Comparison of ENCODE assay signal across 27 cellular contexts in genomic region chr22:30188911-30189310, GRCh38. TPM values are rescaled to one million over a fixed set of nuclear protein-coding genes. Genes with fewer than 3 reads are reported as not detected.
DNase-seq lines count a peak whose midpoint lies in the region; ATAC-seq, FAIRE-seq and TF ChIP-seq lines count a peak whose summit lies in the region.
"Had no signal": no experiment of that assay in that cellular context is flagged by ENCODE, and none has a peak within 500 bp of the region (broad histone marks: within the 10 kb centered on the region; RNA-seq: fewer than 3 reads in every experiment).

No MANE protein-coding gene starts in this region.

- H3K4me1 Mint-ChIP-seq in stimulated activated naive CD8-positive, alpha-beta T cell treated with anti-CD3 and anti-CD28 coated beads, Interleukin-15, Interleukin-2, amounts not matched to agents 100 ng/mL and 50 ng/mL, for 24 hours (ENCODE audit: low read depth), result peaks cover 93% of the 10 kb centered on the region
- H3K4me1 Mint-ChIP-seq in T-helper 17 cell (peaks cover 54% of the 10 kb centered on the region), astrocyte (ENCODE audit: low read depth, unreplicated experiment) (peaks cover 58% of the 10 kb centered on the region), endodermal cell (peaks cover 14% of the 10 kb centered on the region)
- H3K4me1 Mint-ChIP-seq in stimulated activated naive CD8-positive, alpha-beta T cell treated with anti-CD3 and anti-CD28 coated beads, Interleukin-15, amount 100 ng/mL, for 72 hours, result peaks cover 95% of the 10 kb centered on the region
- H3K4me1 Mint-ChIP-seq: neural crest cell had no signal

- H3K4me1 ChIP-seq in astrocyte (ENCODE audit: insufficient read depth, low read length) (peaks cover 15% of the 10 kb centered on the region), endodermal cell (ENCODE audit: control insufficient read depth, insufficient read depth, low read length) (peaks cover 1% of the 10 kb centered on the region)
- H3K4me1 ChIP-seq: HAP-1 had no signal

- no peak overlapping the region for H3K27ac ChIP-seq in astrocyte (ENCODE audit: low read depth, low read length)
- no peak overlapping the region for H3K27ac ChIP-seq in endodermal cell (ENCODE audit: low read depth, low read length)
- H3K27ac ChIP-seq: cardiac muscle cell, esophagus muscularis mucosa had no signal

- ATAC-seq in stimulated activated naive CD8-positive, alpha-beta T cell treated with anti-CD3 and anti-CD28 coated beads, Interleukin-15, Interleukin-2, amounts not matched to agents 100 U/mL and 50 U/mL, for 24 hours, result no peak
- ATAC-seq in T-helper 17 cell (no peak), HG02759 (IDR thresholded peaks at IDR 0.05; ENCODE audit: unreplicated experiment) (no peak)
- ATAC-seq in stimulated activated naive CD8-positive, alpha-beta T cell treated with anti-CD3 and anti-CD28 coated beads, Interleukin-15, amount 100 ng/mL, for 72 hours, result no peak
- ATAC-seq: GM12878, left colon, sciatic nerve, T-cell had no signal

- H3K9me3 ChIP-seq in T-helper 17 cell (ENCODE audit: control insufficient read depth, low read length, poor library complexity, severe bottlenecking) (no peaks in the 10 kb centered on the region), astrocyte (ENCODE audit: insufficient read depth, low read depth, low read length) (no peaks in the 10 kb centered on the region), endodermal cell (ENCODE audit: control insufficient read depth, low read length) (no peaks in the 10 kb centered on the region)
- H3K9me3 ChIP-seq: esophagus muscularis mucosa, HAP-1 had no signal

- peak overlapping the region; percentile 74 for H3K27ac Mint-ChIP-seq in stimulated activated naive CD8-positive, alpha-beta T cell treated with anti-CD3 and anti-CD28 coated beads, Interleukin-15, Interleukin-2, amounts not matched to agents 100 ng/mL and 50 ng/mL, for 24 hours
- H3K27ac Mint-ChIP-seq in T-helper 17 cell, result peak overlapping the region; percentile 63
- peak overlapping the region; percentile 80 for H3K27ac Mint-ChIP-seq in astrocyte (ENCODE audit: unreplicated experiment)
- peak overlapping the region; percentile 61 to 93 for H3K27ac Mint-ChIP-seq in stimulated activated naive CD8-positive, alpha-beta T cell treated with anti-CD3 and anti-CD28 coated beads, Interleukin-15, amount 100 ng/mL, for 72 hours
- H3K27ac Mint-ChIP-seq in endodermal cell, result no peak overlapping the region

- no peak overlapping the region for H3K9ac ChIP-seq in astrocyte (ENCODE audit: low read length)
- no peak overlapping the region for H3K9ac ChIP-seq in endodermal cell (ENCODE audit: extremely low read depth, low read length, poor library complexity, severe bottlenecking)

- H3K27me3 ChIP-seq in astrocyte (ENCODE audit: insufficient read depth, low read length) (no peaks in the 10 kb centered on the region), endodermal cell (ENCODE audit: control insufficient read depth, insufficient read depth, low read length, poor library complexity, severe bottlenecking) (peaks cover 8% of the 10 kb centered on the region)
- H3K27me3 ChIP-seq: esophagus muscularis mucosa had no signal

- no peaks in the 10 kb centered on the region for H3K36me3 Mint-ChIP-seq in stimulated activated naive CD8-positive, alpha-beta T cell treated with anti-CD3 and anti-CD28 coated beads, Interleukin-15, Interleukin-2, amounts not matched to agents 100 ng/mL and 50 ng/mL, for 24 hours (ENCODE audit: low read depth)
- H3K36me3 Mint-ChIP-seq in T-helper 17 cell (ENCODE audit: low read depth) (peaks cover 2% of the 10 kb centered on the region), astrocyte (ENCODE audit: low read depth, unreplicated experiment) (no peaks in the 10 kb centered on the region), endodermal cell (ENCODE audit: low read depth) (no peaks in the 10 kb centered on the region)
- H3K36me3 Mint-ChIP-seq: T-cell had no signal

- no peak for DNase-seq in stimulated activated naive CD8-positive, alpha-beta T cell treated with anti-CD3 and anti-CD28 coated beads, Interleukin-15, Interleukin-2, amounts not matched to agents 100 U/mL and 50 U/mL, for 24 hours
- DNase-seq in T-helper 17 cell (no peak), astrocyte (ENCODE audit: low read depth) (no peak), glomerular visceral epithelial cell (ENCODE audit: extremely low spot score) (no peak), endodermal cell (no peak)
- DNase-seq in stimulated activated naive CD8-positive, alpha-beta T cell treated with anti-CD3 and anti-CD28 coated beads, Interleukin-15, amount 100 ng/mL, for 72 hours, result no peak
- DNase-seq: activated CD4-positive, alpha-beta T cell treated with anti-CD3 and anti-CD28 coated beads for 4 hours; activated CD8-positive, alpha-beta memory T cell treated with anti-CD3 and anti-CD28 coated beads, Interleukin-2, amount 50 U/mL, for 48 hours; activated effector memory CD4-positive, alpha-beta T cell treated with anti-CD3 and anti-CD28 coated beads, Interleukin-2, amount 50 U/mL, for 16 hours; Karpas-422; left colon; NCI-H1436 treated with DMSO at 0.1 percent for 48 hours; NCI-H2107; NCI-H774; RPMI8226; stimulated activated naive CD4-positive, alpha-beta T cell treated with Interleukin-2 at 50 U/mL for 16 hours; T-cell had no signal

- H3K4me3 Mint-ChIP-seq in stimulated activated naive CD8-positive, alpha-beta T cell treated with anti-CD3 and anti-CD28 coated beads, Interleukin-15, Interleukin-2, amounts not matched to agents 100 ng/mL and 50 ng/mL, for 24 hours, result no peak overlapping the region
- H3K4me3 Mint-ChIP-seq in T-helper 17 cell, result no peak overlapping the region
- H3K4me3 Mint-ChIP-seq in astrocyte (ENCODE audit: unreplicated experiment), result no peak overlapping the region
- H3K4me3 Mint-ChIP-seq in stimulated activated naive CD8-positive, alpha-beta T cell treated with anti-CD3 and anti-CD28 coated beads, Interleukin-15, amount 100 ng/mL, for 72 hours, result peak overlapping the region; percentile 27 to 40
- H3K4me3 Mint-ChIP-seq in endodermal cell, result no peak overlapping the region
- H3K4me3 Mint-ChIP-seq: CD14-positive monocyte, neural crest cell, T-cell had no signal

- FAIRE-seq in astrocyte (lab: Jason Lieb, UNC), result no peak
- FAIRE-seq: frontal cortex, GM12878 had no signal

- WGBS in endodermal cell (ENCODE audit: insufficient coverage in 1 of 2, insufficient read length in 1 of 2), 2 experiments, result 94% methylated on average over 2 of the region's 2 CpGs

- H3K79me2 ChIP-seq in astrocyte (ENCODE audit: insufficient read depth, low read length), result no peaks in the 10 kb centered on the region

- H3K4me2 ChIP-seq in astrocyte (ENCODE audit: low read length), result no peak overlapping the region

- no peaks in the 10 kb centered on the region for H4K20me1 ChIP-seq in astrocyte (ENCODE audit: insufficient read depth, low read length)

- peaks cover 5% of the 10 kb centered on the region for H3K9me3 Mint-ChIP-seq in stimulated activated naive CD8-positive, alpha-beta T cell treated with anti-CD3 and anti-CD28 coated beads, Interleukin-15, Interleukin-2, amounts not matched to agents 100 ng/mL and 50 ng/mL, for 24 hours
- H3K9me3 Mint-ChIP-seq in astrocyte (ENCODE audit: unreplicated experiment) (no peaks in the 10 kb centered on the region), endodermal cell (no peaks in the 10 kb centered on the region)
- H3K9me3 Mint-ChIP-seq in stimulated activated naive CD8-positive, alpha-beta T cell treated with anti-CD3 and anti-CD28 coated beads, Interleukin-15, amount 100 ng/mL, for 72 hours, result peaks cover 0 to 4% of the 10 kb centered on the region in 2 donors
- H3K9me3 Mint-ChIP-seq: CD14-positive monocyte, neural crest cell, T-cell had no signal

- no peaks in the 10 kb centered on the region for H3K36me3 ChIP-seq in astrocyte (ENCODE audit: insufficient read depth, low read length)
- H3K36me3 ChIP-seq in endodermal cell (ENCODE audit: control insufficient read depth, insufficient read depth, low read length), result no peaks in the 10 kb centered on the region
- H3K36me3 ChIP-seq: cardiac muscle cell, esophagus muscularis mucosa, HAP-1 had no signal

- no peaks in the 10 kb centered on the region for H3K27me3 Mint-ChIP-seq in stimulated activated naive CD8-positive, alpha-beta T cell treated with anti-CD3 and anti-CD28 coated beads, Interleukin-15, Interleukin-2, amounts not matched to agents 100 ng/mL and 50 ng/mL, for 24 hours
- H3K27me3 Mint-ChIP-seq in T-helper 17 cell (no peaks in the 10 kb centered on the region), astrocyte (ENCODE audit: low read depth, unreplicated experiment) (no peaks in the 10 kb centered on the region), endodermal cell (ENCODE audit: insufficient read depth) (peaks cover 2% of the 10 kb centered on the region)
- no peaks in the 10 kb centered on the region for H3K27me3 Mint-ChIP-seq in stimulated activated naive CD8-positive, alpha-beta T cell treated with anti-CD3 and anti-CD28 coated beads, Interleukin-15, amount 100 ng/mL, for 72 hours
- H3K27me3 Mint-ChIP-seq: T-cell had no signal

- TF ChIP-seq CTCF in astrocyte (IDR thresholded peaks at IDR 0.05; ENCODE audit: insufficient read depth, low read depth, low read length) (no peak), endodermal cell (conservative IDR thresholded peaks at IDR 0.05) (no peak)

- H3K4me3 ChIP-seq in astrocyte (ENCODE audit: insufficient read depth, low read depth, low read length), result no peak overlapping the region
- H3K4me3 ChIP-seq in endodermal cell (ENCODE audit: low read length), result no peak overlapping the region
- H3K4me3 ChIP-seq: cardiac muscle cell, esophagus muscularis mucosa, GM12878, HAP-1 had no signal

- no peak overlapping the region for H2AFZ ChIP-seq in astrocyte (ENCODE audit: low read depth, low read length)

RNA-seq across cellular contexts. Expression of gene LIF, which starts 57.6 kb away (rescaled TPM):
- total RNA-seq in T-helper 17 cell (1 to 10 TPM; 1.8 to 5.3 TPM), astrocyte (63.3 and 100 TPM in 2 replicates), endodermal cell (under 1 TPM; 0.31 to 0.77 TPM)
- polyA plus RNA-seq in endodermal cell (2013, experiment 1 of 2), result 0.78 TPM
- 0.87 TPM for polyA plus RNA-seq in endodermal cell (2013, experiment 2 of 2)
- total RNA-seq: frontal cortex had no signal
- polyA plus RNA-seq: CD14-positive monocyte had no signal

Comparison
In these comparisons a context has a peak if more than half of its experiments do, and no peak if none do; other contexts are left out.
1. H3K4me3 Mint-ChIP-seq: peak in stimulated activated naive CD8-positive, alpha-beta T cell treated with anti-CD3 and anti-CD28 coated beads, Interleukin-15, amount 100 ng/mL, for 72 hours (2 of 2); none in stimulated activated naive CD8-positive, alpha-beta T cell treated with anti-CD3 and anti-CD28 coated beads, Interleukin-15, Interleukin-2, amounts not matched to agents 100 ng/mL and 50 ng/mL, for 24 hours (single experiment), T-helper 17 cell (single experiment), astrocyte (single experiment) and endodermal cell (single experiment).
2. RNA of gene LIF, which starts 57.6 kb away (total RNA-seq): 63.3 to 100 TPM in astrocyte; 1.8 to 5.3 TPM in T-helper 17 cell and 0.31 to 0.77 TPM in endodermal cell; every median in the first group is over 10 times any median in the second.